1 cellular context compared by ENCODE assay signal in genomic region chr2:75518638-75519465, GRCh38.
TF ChIP-seq lines count a peak whose summit lies in the region.

No MANE protein-coding gene starts in this region.

TF ChIP-seq in HepG2, 621 proteins besides CTCF, POLR2A, EP300 and RAD21 (continued from another document and continues in another):
- no peak for TF ChIP-seq U2AF1 (optimal IDR thresholded peaks at IDR 0.05; ENCODE audit: low read depth, low read length)
- TF ChIP-seq, protein P1, sequence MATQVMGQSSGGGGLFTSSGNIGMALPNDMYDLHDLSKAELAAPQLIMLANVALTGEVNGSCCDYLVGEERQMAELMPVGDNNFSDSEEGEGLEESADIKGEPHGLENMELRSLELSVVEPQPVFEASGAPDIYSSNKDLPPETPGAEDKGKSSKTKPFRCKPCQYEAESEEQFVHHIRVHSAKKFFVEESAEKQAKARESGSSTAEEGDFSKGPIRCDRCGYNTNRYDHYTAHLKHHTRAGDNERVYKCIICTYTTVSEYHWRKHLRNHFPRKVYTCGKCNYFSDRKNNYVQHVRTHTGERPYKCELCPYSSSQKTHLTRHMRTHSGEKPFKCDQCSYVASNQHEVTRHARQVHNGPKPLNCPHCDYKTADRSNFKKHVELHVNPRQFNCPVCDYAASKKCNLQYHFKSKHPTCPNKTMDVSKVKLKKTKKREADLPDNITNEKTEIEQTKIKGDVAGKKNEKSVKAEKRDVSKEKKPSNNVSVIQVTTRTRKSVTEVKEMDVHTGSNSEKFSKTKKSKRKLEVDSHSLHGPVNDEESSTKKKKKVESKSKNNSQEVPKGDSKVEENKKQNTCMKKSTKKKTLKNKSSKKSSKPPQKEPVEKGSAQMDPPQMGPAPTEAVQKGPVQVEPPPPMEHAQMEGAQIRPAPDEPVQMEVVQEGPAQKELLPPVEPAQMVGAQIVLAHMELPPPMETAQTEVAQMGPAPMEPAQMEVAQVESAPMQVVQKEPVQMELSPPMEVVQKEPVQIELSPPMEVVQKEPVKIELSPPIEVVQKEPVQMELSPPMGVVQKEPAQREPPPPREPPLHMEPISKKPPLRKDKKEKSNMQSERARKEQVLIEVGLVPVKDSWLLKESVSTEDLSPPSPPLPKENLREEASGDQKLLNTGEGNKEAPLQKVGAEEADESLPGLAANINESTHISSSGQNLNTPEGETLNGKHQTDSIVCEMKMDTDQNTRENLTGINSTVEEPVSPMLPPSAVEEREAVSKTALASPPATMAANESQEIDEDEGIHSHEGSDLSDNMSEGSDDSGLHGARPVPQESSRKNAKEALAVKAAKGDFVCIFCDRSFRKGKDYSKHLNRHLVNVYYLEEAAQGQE (IDR thresholded peaks at IDR 0.05; ENCODE audit: borderline replicate concordance in 1 of 2, low read depth in 1 of 2, low read length in 2 of 2): no peak
- no peak for TF ChIP-seq ZNF274 (CRISPR knock-in tag; IDR thresholded peaks at IDR 0.05)
- TF ChIP-seq ZKSCAN1 (IDR thresholded peaks at IDR 0.05; ENCODE audit: low read length): no peak
- TF ChIP-seq ZNF547 (CRISPR knock-in tag; IDR thresholded peaks at IDR 0.05): 0 out of 2 replicates have a peak, but pooled peaks have one; percentile 12
- no peak for TF ChIP-seq ZSCAN29 (CRISPR knock-in tag; conservative IDR thresholded peaks at IDR 0.05)
- TF ChIP-seq NFYB (CRISPR knock-in tag; IDR thresholded peaks at IDR 0.05): no peak
- TF ChIP-seq FOXO1 (CRISPR knock-in tag; IDR thresholded peaks at IDR 0.05): no peak
- TF ChIP-seq ZNF501 (CRISPR knock-in tag; IDR thresholded peaks at IDR 0.05): peak; percentile 76
- no peak for TF ChIP-seq ZNF660 (CRISPR knock-in tag; IDR thresholded peaks at IDR 0.05; ENCODE audit: borderline replicate concordance, low read depth)
- TF ChIP-seq TAF15 (IDR thresholded peaks at IDR 0.05; ENCODE audit: low read depth, low read length, poor library complexity, severe bottlenecking): no peak
- TF ChIP-seq, protein P2, sequence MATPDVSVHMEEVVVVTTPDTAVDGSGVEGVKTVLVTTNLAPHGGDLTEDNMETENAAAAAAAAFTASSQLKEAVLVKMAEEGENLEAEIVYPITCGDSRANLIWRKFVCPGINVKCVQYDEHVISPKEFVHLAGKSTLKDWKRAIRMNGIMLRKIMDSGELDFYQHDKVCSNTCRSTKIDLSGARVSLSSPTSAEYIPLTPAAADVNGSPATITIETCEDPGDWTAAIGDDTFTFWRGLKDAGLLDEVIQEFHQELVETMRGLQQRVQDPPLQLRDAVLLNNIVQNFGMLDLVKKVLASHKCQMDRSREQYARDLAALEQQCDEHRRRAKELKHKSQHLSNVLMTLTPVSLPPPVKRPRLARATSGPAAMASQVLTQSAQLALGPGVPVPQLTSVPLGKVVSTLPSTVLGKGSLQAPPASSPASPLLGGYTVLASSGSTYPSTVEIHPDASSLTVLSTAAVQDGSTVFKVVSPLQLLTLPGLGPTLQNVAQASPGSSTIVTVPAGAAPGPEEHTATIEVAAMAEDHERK (CRISPR knock-in tag; IDR thresholded peaks at IDR 0.05; ENCODE audit: low read depth): no peak
- TF ChIP-seq SP4 (CRISPR knock-in tag; IDR thresholded peaks at IDR 0.05): no peak
- TF ChIP-seq SNAPC4 (CRISPR knock-in tag; IDR thresholded peaks at IDR 0.05): no peak
- TF ChIP-seq SKI (IDR thresholded peaks at IDR 0.05; ENCODE audit: partially characterized antibody): no peak
- TF ChIP-seq SALL1 (CRISPR knock-in tag; IDR thresholded peaks at IDR 0.05): peak; percentile 66
- TF ChIP-seq MYPOP (CRISPR knock-in tag; IDR thresholded peaks at IDR 0.05): peak; percentile 60; the same call in 1 of the 2 replicates
- no peak for TF ChIP-seq ZNF530 (CRISPR knock-in tag; IDR thresholded peaks at IDR 0.05; ENCODE audit: low read depth)
- TF ChIP-seq ZBTB21 (CRISPR knock-in tag; IDR thresholded peaks at IDR 0.05): no peak
- peak; percentile 71 for TF ChIP-seq FOSL2 (CRISPR knock-in tag; IDR thresholded peaks at IDR 0.05)
- no peak for TF ChIP-seq NR2F1 (CRISPR knock-in tag; IDR thresholded peaks at IDR 0.05)
- no peak for TF ChIP-seq ZNF3 (CRISPR knock-in tag; IDR thresholded peaks at IDR 0.05)
- TF ChIP-seq ZNF256 (CRISPR knock-in tag; conservative IDR thresholded peaks at IDR 0.05): no peak
- no peak for TF ChIP-seq MXI1 (IDR thresholded peaks at IDR 0.05; ENCODE audit: borderline replicate concordance, low read depth, low read length)
- TF ChIP-seq ZNF512 (CRISPR knock-in tag; IDR thresholded peaks at IDR 0.05): no peak
- TF ChIP-seq ZNF589 (CRISPR knock-in tag; conservative IDR thresholded peaks at IDR 0.05): no peak
- no peak for TF ChIP-seq ZNF619 (CRISPR knock-in tag; IDR thresholded peaks at IDR 0.05)
- TF ChIP-seq ZKSCAN5 (CRISPR knock-in tag; IDR thresholded peaks at IDR 0.05): no peak
- TF ChIP-seq, protein P3, sequence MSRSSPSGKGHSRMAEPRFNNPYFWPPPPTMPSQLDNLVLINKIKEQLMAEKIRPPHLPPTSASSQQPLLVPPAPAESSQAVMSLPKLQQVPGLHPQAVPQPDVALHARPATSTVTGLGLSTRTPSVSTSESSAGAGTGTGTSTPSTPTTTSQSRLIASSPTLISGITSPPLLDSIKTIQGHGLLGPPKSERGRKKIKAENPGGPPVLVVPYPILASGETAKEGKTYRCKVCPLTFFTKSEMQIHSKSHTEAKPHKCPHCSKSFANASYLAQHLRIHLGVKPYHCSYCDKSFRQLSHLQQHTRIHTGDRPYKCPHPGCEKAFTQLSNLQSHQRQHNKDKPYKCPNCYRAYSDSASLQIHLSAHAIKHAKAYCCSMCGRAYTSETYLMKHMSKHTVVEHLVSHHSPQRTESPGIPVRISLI (CRISPR knock-in tag; IDR thresholded peaks at IDR 0.05; ENCODE audit: borderline replicate concordance): 0 out of 2 replicates have a peak, but pooled peaks have one; percentile 14
- TF ChIP-seq, protein P4, sequence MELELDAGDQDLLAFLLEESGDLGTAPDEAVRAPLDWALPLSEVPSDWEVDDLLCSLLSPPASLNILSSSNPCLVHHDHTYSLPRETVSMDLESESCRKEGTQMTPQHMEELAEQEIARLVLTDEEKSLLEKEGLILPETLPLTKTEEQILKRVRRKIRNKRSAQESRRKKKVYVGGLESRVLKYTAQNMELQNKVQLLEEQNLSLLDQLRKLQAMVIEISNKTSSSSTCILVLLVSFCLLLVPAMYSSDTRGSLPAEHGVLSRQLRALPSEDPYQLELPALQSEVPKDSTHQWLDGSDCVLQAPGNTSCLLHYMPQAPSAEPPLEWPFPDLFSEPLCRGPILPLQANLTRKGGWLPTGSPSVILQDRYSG (CRISPR knock-in tag; IDR thresholded peaks at IDR 0.05): no peak
- TF ChIP-seq POLR2G (IDR thresholded peaks at IDR 0.05; ENCODE audit: low read depth, low read length): 0 out of 2 replicates have a peak, but pooled peaks have one; percentile 36
- peak; percentile 62; the same call in 1 of the 2 replicates for TF ChIP-seq HOXA3 (CRISPR knock-in tag; IDR thresholded peaks at IDR 0.05)
- TF ChIP-seq FOSL1 (CRISPR knock-in tag; IDR thresholded peaks at IDR 0.05; ENCODE audit: borderline replicate concordance): no peak
- no peak for TF ChIP-seq HNRNPLL (IDR thresholded peaks at IDR 0.05; ENCODE audit: low read depth, low read length, poor library complexity, severe bottlenecking)
- no peak for TF ChIP-seq REPIN1 (CRISPR knock-in tag; IDR thresholded peaks at IDR 0.05; ENCODE audit: borderline replicate concordance, low read depth)
- TF ChIP-seq ZNF569 (CRISPR knock-in tag; IDR thresholded peaks at IDR 0.05; ENCODE audit: borderline replicate concordance): no peak
- peak; percentile 42; the same call in 1 of the 2 replicates for TF ChIP-seq ZBTB38 (CRISPR knock-in tag; IDR thresholded peaks at IDR 0.05)
- no peak for TF ChIP-seq IKZF1 (IDR thresholded peaks at IDR 0.05)
- no peak for TF ChIP-seq HDAC1 (CRISPR knock-in tag; IDR thresholded peaks at IDR 0.05)
- no peak for TF ChIP-seq ZMAT3 (CRISPR knock-in tag; conservative IDR thresholded peaks at IDR 0.05)
- no peak for TF ChIP-seq REXO4 (CRISPR knock-in tag; IDR thresholded peaks at IDR 0.05; ENCODE audit: borderline replicate concordance)
- TF ChIP-seq GATAD2A (CRISPR knock-in tag; IDR thresholded peaks at IDR 0.05): peak; percentile 89
- no peak for TF ChIP-seq CBX1 (IDR thresholded peaks at IDR 0.05; ENCODE audit: low read depth)
- TF ChIP-seq, protein P5, sequence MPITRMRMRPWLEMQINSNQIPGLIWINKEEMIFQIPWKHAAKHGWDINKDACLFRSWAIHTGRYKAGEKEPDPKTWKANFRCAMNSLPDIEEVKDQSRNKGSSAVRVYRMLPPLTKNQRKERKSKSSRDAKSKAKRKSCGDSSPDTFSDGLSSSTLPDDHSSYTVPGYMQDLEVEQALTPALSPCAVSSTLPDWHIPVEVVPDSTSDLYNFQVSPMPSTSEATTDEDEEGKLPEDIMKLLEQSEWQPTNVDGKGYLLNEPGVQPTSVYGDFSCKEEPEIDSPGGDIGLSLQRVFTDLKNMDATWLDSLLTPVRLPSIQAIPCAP (CRISPR knock-in tag; IDR thresholded peaks at IDR 0.05; ENCODE audit: low read depth): no peak
- 0 out of 2 replicates have a peak, but pooled peaks have one; percentile 39 for TF ChIP-seq TBX2 (CRISPR knock-in tag; IDR thresholded peaks at IDR 0.05; ENCODE audit: borderline replicate concordance)
- TF ChIP-seq, protein P6, sequence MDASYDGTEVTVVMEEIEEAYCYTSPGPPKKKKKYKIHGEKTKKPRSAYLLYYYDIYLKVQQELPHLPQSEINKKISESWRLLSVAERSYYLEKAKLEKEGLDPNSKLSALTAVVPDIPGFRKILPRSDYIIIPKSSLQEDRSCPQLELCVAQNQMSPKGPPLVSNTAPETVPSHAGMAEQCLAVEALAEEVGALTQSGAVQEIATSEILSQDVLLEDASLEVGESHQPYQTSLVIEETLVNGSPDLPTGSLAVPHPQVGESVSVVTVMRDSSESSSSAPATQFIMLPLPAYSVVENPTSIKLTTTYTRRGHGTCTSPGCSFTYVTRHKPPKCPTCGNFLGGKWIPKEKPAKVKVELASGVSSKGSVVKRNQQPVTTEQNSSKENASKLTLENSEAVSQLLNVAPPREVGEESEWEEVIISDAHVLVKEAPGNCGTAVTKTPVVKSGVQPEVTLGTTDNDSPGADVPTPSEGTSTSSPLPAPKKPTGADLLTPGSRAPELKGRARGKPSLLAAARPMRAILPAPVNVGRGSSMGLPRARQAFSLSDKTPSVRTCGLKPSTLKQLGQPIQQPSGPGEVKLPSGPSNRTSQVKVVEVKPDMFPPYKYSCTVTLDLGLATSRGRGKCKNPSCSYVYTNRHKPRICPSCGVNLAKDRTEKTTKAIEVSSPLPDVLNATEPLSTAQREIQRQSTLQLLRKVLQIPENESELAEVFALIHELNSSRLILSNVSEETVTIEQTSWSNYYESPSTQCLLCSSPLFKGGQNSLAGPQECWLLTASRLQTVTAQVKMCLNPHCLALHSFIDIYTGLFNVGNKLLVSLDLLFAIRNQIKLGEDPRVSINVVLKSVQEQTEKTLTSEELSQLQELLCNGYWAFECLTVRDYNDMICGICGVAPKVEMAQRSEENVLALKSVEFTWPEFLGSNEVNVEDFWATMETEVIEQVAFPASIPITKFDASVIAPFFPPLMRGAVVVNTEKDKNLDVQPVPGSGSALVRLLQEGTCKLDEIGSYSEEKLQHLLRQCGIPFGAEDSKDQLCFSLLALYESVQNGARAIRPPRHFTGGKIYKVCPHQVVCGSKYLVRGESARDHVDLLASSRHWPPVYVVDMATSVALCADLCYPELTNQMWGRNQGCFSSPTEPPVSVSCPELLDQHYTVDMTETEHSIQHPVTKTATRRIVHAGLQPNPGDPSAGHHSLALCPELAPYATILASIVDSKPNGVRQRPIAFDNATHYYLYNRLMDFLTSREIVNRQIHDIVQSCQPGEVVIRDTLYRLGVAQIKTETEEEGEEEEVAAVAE (CRISPR knock-in tag; IDR thresholded peaks at IDR 0.05; ENCODE audit: borderline replicate concordance): no peak
